20 cellular contexts compared by ENCODE assay signal in genomic region chr5:151619812-151620462, GRCh38. TPM values are rescaled to one million over a fixed set of nuclear protein-coding genes. Genes with fewer than 3 reads are reported as not detected.
DNase-seq lines count a peak whose midpoint lies in the region; ATAC-seq, FAIRE-seq and TF ChIP-seq lines count a peak whose summit lies in the region.
"Had no signal": no experiment of that assay in that cellular context is flagged by ENCODE, and none has a peak within 500 bp of the region (broad histone marks: within the 10 kb centered on the region; RNA-seq: fewer than 3 reads in every experiment).

No MANE protein-coding gene starts in this region.

- intact Hi-C loops in PC-9 (cut with micrococcal nuclease; ENCODE audit: unreplicated experiment) = loop anchor here (2.0 kb wide), 1 partner anchor 27 kb away; no protein-coding TSS in a partner anchor
- intact Hi-C loops in ascending aorta (cut with DNase I) = no loop called here

- H2BK5ac ChIP-seq in H1 (ENCODE audit: low read depth, low read length) (peak overlapping the region; percentile 9; the same call in 1 of the 2 replicates), mesendoderm (ENCODE audit: low read length) (no peak overlapping the region)

- H3K18ac ChIP-seq in H1 (ENCODE audit: extremely low read depth, low read length) = no peak overlapping the region; the same call in 1 of the 2 replicates
- peak overlapping the region; percentile 42 for H3K18ac ChIP-seq in mesendoderm (ENCODE audit: low read length)

- H3K23ac ChIP-seq in H1 (ENCODE audit: insufficient read length) = no peak overlapping the region
- no peak overlapping the region for H3K23ac ChIP-seq in mesendoderm (ENCODE audit: low read length)

- no peaks in the 10 kb centered on the region for H3K23me2 ChIP-seq in H1 (ENCODE audit: low read depth, low read length)

- 40% methylated on average over 6 of the region's 6 CpGs; no CpG with 5 or more reads in 1 of the 2 experiments for WGBS in H1 (ENCODE audit: extremely low coverage in 1 of 2, insufficient coverage in 1 of 2, insufficient read length in 1 of 2, insufficient replicate concordance in 2 of 2, low coverage in 1 of 2, low lambda C conversion rate in 2 of 2, missing lambda C conversion rate in 1 of 2), 2 experiments
- WGBS in mesendoderm (ENCODE audit: extremely low coverage, insufficient coverage, low lambda C conversion rate) = no CpG with 5 or more reads among the region's 6 CpGs

- H3K27me3 Mint-ChIP-seq in activated T-cell treated with anti-CD3 and anti-CD28 coated beads, Interleukin-2, amount 50 U/mL, for 4 hours (ENCODE audit: low read depth) = peaks cover 11% of the 10 kb centered on the region

- TF ChIP-seq RAD21 in H1 (IDR thresholded peaks at IDR 0.05 in 1 of 2, conservative IDR thresholded peaks at IDR 0.05 in 1 of 2; ENCODE audit: low read depth in 2 of 2, low read length in 2 of 2) = no peak

- H3K9me3 Mint-ChIP-seq in activated T-cell treated with anti-CD3 and anti-CD28 coated beads, Interleukin-2, amount 50 U/mL, for 4 hours = no peaks in the 10 kb centered on the region
- H3K9me3 Mint-ChIP-seq: activated naive CD4-positive, alpha-beta T cell treated with anti-CD3 and anti-CD28 coated beads, Interleukin-2, amount 50 U/mL, for 72 hours; effector memory CD8-positive, alpha-beta T cell had no signal

- no peak overlapping the region for H4K8ac ChIP-seq in H1 (ENCODE audit: extremely low read depth, insufficient read depth, low read length)
- no peak overlapping the region for H4K8ac ChIP-seq in mesendoderm (ENCODE audit: low read depth, low read length)

- CTCF ChIA-PET in PC-9 (lab: Charles Lee) = interaction anchor here (0.6 to 1.4 kb wide), 5 partner anchors 28 to 830 kb away, joined by 3 to 5 read pairs (median 4); no protein-coding TSS in a partner anchor
- CTCF ChIA-PET in H1 (lab: Charles Lee; ENCODE audit: partially characterized antibody) = interaction anchor here (0.7 to 4.0 kb wide), 16 partner anchors 10 to 138 kb away, joined by 3 to 28 read pairs (median 5); no protein-coding TSS in a partner anchor

- H3K56ac ChIP-seq in H1 (replicated peaks; ENCODE audit: insufficient read length, low read depth, low read length) = no peak overlapping the region
- H3K56ac ChIP-seq in mesendoderm (ENCODE audit: low read length) = peak overlapping the region; percentile 35

- peak in 1 of 2 experiments; percentile 19; a peak in 1 of 3 replicates for TF ChIP-seq EP300 in H1 (IDR thresholded peaks at IDR 0.05; ENCODE audit: borderline replicate concordance in 1 of 2, low read depth in 2 of 2, low read length in 2 of 2)

- H3K36me3 Mint-ChIP-seq in activated T-cell treated with anti-CD3 and anti-CD28 coated beads, Interleukin-2, amount 50 U/mL, for 4 hours (ENCODE audit: insufficient read depth) = no peaks in the 10 kb centered on the region
- H3K36me3 Mint-ChIP-seq: activated naive CD4-positive, alpha-beta T cell treated with anti-CD3 and anti-CD28 coated beads, Interleukin-2, amount 50 U/mL, for 72 hours; immature natural killer cell had no signal

- no TSS peak for BruUV-seq in PC-9 (replicated peaks; lab: Mats Ljungman, UMichigan)

- DNase-seq in PC-9 (peak; percentile 79 to 82), H1 (ENCODE audit: low read depth in 1 of 2, low spot score in 2 of 2) (peak; percentile 60 to 69), mesendoderm (peak; percentile 95), ascending aorta (ENCODE audit: low spot score in 2 of 2) (no peak), H4 (ENCODE audit: low spot score) (no peak)
- DNase-seq in activated T-cell treated with anti-CD3 and anti-CD28 coated beads, Interleukin-2, amount 50 U/mL, for 4 hours = no peak
- DNase-seq: activated CD4-positive, alpha-beta T cell treated with anti-CD3 and anti-CD28 coated beads, Interleukin-2, amount 50 U/mL, for 48 hours; activated T-cell treated with anti-CD3 and anti-CD28 coated beads, Interleukin-2, amount 50 U/mL, for 48 hours; effector memory CD8-positive, alpha-beta T cell; foreskin melanocyte; immature natural killer cell; NCI-H1930; NCI-H526 treated with DMSO at 0.1 percent for 48 hours; Peyer's patch; right cardiac atrium; stimulated activated CD4-positive, alpha-beta T cell treated with anti-CD3 and anti-CD28 coated beads, Interleukin-1b, Interleukin-23, amount 100 ng/mL, for 48 hours had no signal

- H2BK15ac ChIP-seq in H1 (ENCODE audit: low read length) (no peak overlapping the region), mesendoderm (replicated peaks; ENCODE audit: low read depth) (no peak overlapping the region)

- TF ChIP-seq CTCF in PC-9 (conservative IDR thresholded peaks at IDR 0.05) (no peak), H1 (IDR thresholded peaks at IDR 0.05; ENCODE audit: control extremely low read depth in 1 of 3, insufficient read depth in 1 of 3, low read depth in 1 of 3, low read length in 3 of 3) (no peak), ascending aorta (IDR thresholded peaks at IDR 0.05) (no peak)

- peak overlapping the region; percentile 17; the same call in 1 of the 2 replicates for H2BK20ac ChIP-seq in H1 (ENCODE audit: low read length)

- no peak overlapping the region for H3K4ac ChIP-seq in H1 (replicated peaks; ENCODE audit: insufficient read length, low read depth, low read length)
- H3K4ac ChIP-seq in mesendoderm (ENCODE audit: low read depth, low read length) = no peak overlapping the region

- H3K9me3 ChIP-seq in ES-I3 (ENCODE audit: control insufficient read depth, insufficient read depth, low read length) = peaks cover 3% of the 10 kb centered on the region; the same call in 1 of the 2 replicates
- H3K9me3 ChIP-seq in PC-9 (ENCODE audit: insufficient read depth, low read depth) = no peaks in the 10 kb centered on the region
- no peaks in the 10 kb centered on the region for H3K9me3 ChIP-seq in H1 (ENCODE audit: insufficient read depth in 2 of 2, low read depth in 1 of 2, low read length in 1 of 2)
- H3K9me3 ChIP-seq in ascending aorta = no peaks in the 10 kb centered on the region
- H3K9me3 ChIP-seq: Peyer's patch had no signal

- no peak overlapping the region for H2AK5ac ChIP-seq in H1 (ENCODE audit: low read depth, low read length)
- no peak overlapping the region for H2AK5ac ChIP-seq in mesendoderm (ENCODE audit: low read length)

- peaks cover 11% of the 10 kb centered on the region for H3K4me1 Mint-ChIP-seq in activated T-cell treated with anti-CD3 and anti-CD28 coated beads, Interleukin-2, amount 50 U/mL, for 4 hours (ENCODE audit: low read depth)
- H3K4me1 Mint-ChIP-seq: immature natural killer cell had no signal

- H3K36me3 ChIP-seq in ES-I3 (ENCODE audit: insufficient read depth, low read length) = no peaks in the 10 kb centered on the region
- H3K36me3 ChIP-seq in PC-9 (ENCODE audit: low read depth) = no peaks in the 10 kb centered on the region
- H3K36me3 ChIP-seq in H1 (ENCODE audit: control insufficient read depth in 2 of 4, insufficient read depth in 4 of 4, low read length in 3 of 4) = no peaks in the 10 kb centered on the region
- no peaks in the 10 kb centered on the region for H3K36me3 ChIP-seq in mesendoderm (ENCODE audit: control insufficient read depth, insufficient read depth, low read length)
- no peaks in the 10 kb centered on the region for H3K36me3 ChIP-seq in ascending aorta
- H3K36me3 ChIP-seq: Peyer's patch had no signal

- peak overlapping the region; percentile 1; the same call in 1 of the 2 replicates for H3K9ac ChIP-seq in ES-I3 (ENCODE audit: low read depth, low read length)
- H3K9ac ChIP-seq in H1 (replicated peaks in 1 of 4; ENCODE audit: extremely low read depth in 1 of 4, low read depth in 3 of 4, low read length in 3 of 4) = no peak overlapping the region
- no peak overlapping the region for H3K9ac ChIP-seq in mesendoderm (ENCODE audit: low read length)

- H2BK12ac ChIP-seq in H1 (ENCODE audit: low read depth, low read length) = no peak overlapping the region; the same call in 1 of the 2 replicates

- H3K27ac ChIP-seq in PC-9 (no peak overlapping the region), H1 (ENCODE audit: low read depth, low read length) (no peak overlapping the region), mesendoderm (ENCODE audit: low read depth, low read length) (peak overlapping the region; percentile 55), ascending aorta (no peak overlapping the region)
- H3K27ac ChIP-seq: Peyer's patch had no signal

- H2BK120ac ChIP-seq in H1 (replicated peaks; ENCODE audit: low read depth, low read length) = no peak overlapping the region
- no peak overlapping the region for H2BK120ac ChIP-seq in mesendoderm (ENCODE audit: low read depth, low read length)

- H4K91ac ChIP-seq in H1 (replicated peaks; ENCODE audit: insufficient read length, low read length) = no peak overlapping the region

- H4K20me1 ChIP-seq in PC-9 (ENCODE audit: insufficient read depth) (no peaks in the 10 kb centered on the region), H1 (replicated peaks in 1 of 2; ENCODE audit: control insufficient read depth in 1 of 2, insufficient read depth in 2 of 2, low read length in 2 of 2) (no peaks in the 10 kb centered on the region)

- no peak overlapping the region for H2AFZ ChIP-seq in PC-9
- no peak overlapping the region for H2AFZ ChIP-seq in H1 (ENCODE audit: low read length)

- no peak overlapping the region for H3K4me3 Mint-ChIP-seq in activated T-cell treated with anti-CD3 and anti-CD28 coated beads, Interleukin-2, amount 50 U/mL, for 4 hours
- H3K4me3 Mint-ChIP-seq: effector memory CD8-positive, alpha-beta T cell; immature natural killer cell had no signal

- no peaks in the 10 kb centered on the region for H3K9me2 ChIP-seq in PC-9 (ENCODE audit: insufficient read depth)

- H3K4me2 ChIP-seq in PC-9 (peak overlapping the region; percentile 30), H1 (ENCODE audit: insufficient read depth in 1 of 2, low read depth in 2 of 2, low read length in 2 of 2) (peak overlapping the region; percentile 9 to 24; a peak in 3 of 4 replicates), mesendoderm (ENCODE audit: low read length) (no peak overlapping the region)

- H3K4me1 ChIP-seq in ES-I3 (ENCODE audit: insufficient read depth, low read length) (peaks cover 43% of the 10 kb centered on the region), PC-9 (replicated peaks; ENCODE audit: insufficient read depth) (peaks cover 59% of the 10 kb centered on the region), H1 (replicated peaks in 1 of 4; ENCODE audit: control insufficient read depth in 3 of 4, insufficient read depth in 4 of 4, low read length in 3 of 4) (peaks cover 4 to 10% (median 9%) of the 10 kb centered on the region in 4 experiments), mesendoderm (ENCODE audit: control insufficient read depth, low read depth, low read length) (peaks cover 14% of the 10 kb centered on the region), ascending aorta (no peaks in the 10 kb centered on the region)
- H3K4me1 ChIP-seq: Peyer's patch had no signal

- H3K27me3 ChIP-seq in PC-9 (ENCODE audit: insufficient read depth, low read depth) (peaks cover 18% of the 10 kb centered on the region; the same call in 1 of the 2 replicates), H1 (replicated peaks in 1 of 4; ENCODE audit: control insufficient read depth in 3 of 4, extremely low read depth in 1 of 4, insufficient read depth in 3 of 4, low read length in 3 of 4) (no peaks in the 10 kb centered on the region), mesendoderm (ENCODE audit: insufficient read depth, low read length, poor library complexity) (no peaks in the 10 kb centered on the region), ascending aorta (no peaks in the 10 kb centered on the region)
- H3K27me3 ChIP-seq: Peyer's patch had no signal

- POLR2A ChIA-PET in PC-9 (lab: Charles Lee; ENCODE audit: unreplicated experiment) = interaction anchor here (0.7 kb wide), 1 partner anchor 8 kb away, joined by 3 read pairs; no protein-coding TSS in a partner anchor
- POLR2A ChIA-PET in H1 (lab: Charles Lee; ENCODE audit: partially characterized antibody) = interaction anchor here (1.0 to 1.5 kb wide), 6 partner anchors 8 to 150 kb away, joined by 3 to 5 read pairs (median 3); no protein-coding TSS in a partner anchor

- no peak overlapping the region for H3K14ac ChIP-seq in H1 (ENCODE audit: insufficient read length)

- H4K5ac ChIP-seq in H1 (ENCODE audit: insufficient read length, low read depth, low read length) = no peak overlapping the region
- no peak overlapping the region for H4K5ac ChIP-seq in mesendoderm (ENCODE audit: low read length)

- no peak for ATAC-seq in activated T-cell treated with anti-CD3 and anti-CD28 coated beads, Interleukin-2, amount 50 U/mL, for 4 hours
- ATAC-seq in HG02678 (IDR thresholded peaks at IDR 0.05; ENCODE audit: unreplicated experiment) = no peak
- ATAC-seq: activated naive CD4-positive, alpha-beta T cell treated with anti-CD3 and anti-CD28 coated beads, Interleukin-2, amount 50 U/mL, for 72 hours; effector memory CD8-positive, alpha-beta T cell; HCT116; right cardiac atrium had no signal

- FAIRE-seq in H1 (lab: Jason Lieb, UNC) = peak; percentile 72

- H3K4me3 ChIP-seq in PC-9 (no peak overlapping the region), H1 (ENCODE audit: extremely low read depth in 1 of 4, insufficient read depth in 2 of 4, low read depth in 3 of 4, low read length in 4 of 4) (no peak overlapping the region; a peak in 1 of 8 replicates), mesendoderm (ENCODE audit: low read length) (no peak overlapping the region), ascending aorta (no peak overlapping the region)
- H3K4me3 ChIP-seq: Peyer's patch had no signal

- TF ChIP-seq POLR2A in H1 (IDR thresholded peaks at IDR 0.05; ENCODE audit: control extremely low read depth in 1 of 2, low read depth in 2 of 2, low read length in 2 of 2) = no peak

- H3K79me2 ChIP-seq in PC-9 (ENCODE audit: low read depth) (no peaks in the 10 kb centered on the region), H1 (ENCODE audit: control insufficient read depth in 1 of 2, insufficient read depth in 2 of 2, low read length in 2 of 2) (no peaks in the 10 kb centered on the region), mesendoderm (ENCODE audit: control insufficient read depth, insufficient read depth, low read length) (no peaks in the 10 kb centered on the region)

- no peaks in the 10 kb centered on the region for H3K79me1 ChIP-seq in H1 (ENCODE audit: low read depth, low read length)
- H3K79me1 ChIP-seq in mesendoderm (ENCODE audit: low read length) = no peaks in the 10 kb centered on the region

- H3F3A ChIP-seq in PC-9 (ENCODE audit: insufficient read depth, low read depth) = peaks cover 32% of the 10 kb centered on the region

RNA-seq across cellular contexts. Expression of gene FAT2, which starts 28.8 kb away (rescaled TPM):
- total RNA-seq in PC-9 (2021) (0.28 and 0.48 TPM in 2 replicates), ascending aorta (not detected)
- 0.29 and 0.30 TPM in 2 replicates for total RNA-seq in H1 (2021; fragmentation: NEBNext Ultra II Directional; extraction: Animal tissue kit (Norgen Biotek cat#: 25700))
- 0.09 and 0.12 TPM in 2 replicates for polyA plus RNA-seq in H1 (2011; rRNA removed)
- 0.08 TPM for polyA plus RNA-seq in H1 (2011; cell fraction: cytosol; rRNA removed)
- 0.24 TPM for polyA plus RNA-seq in H1 (2011; cell fraction: nucleus; rRNA removed)
- 0.20 to 0.37 TPM (median 0.28 TPM) in 4 replicates for polyA plus RNA-seq in H1 (2012, experiment 1 of 2)
- polyA plus RNA-seq in H1 (2012, experiment 2 of 2) = 0.03 TPM
- polyA plus RNA-seq in H1 (2013, experiment 1 of 2) = 0.04 TPM
- polyA plus RNA-seq in H1 (2013, experiment 2 of 2) = 0.04 TPM
- polyA minus RNA-seq in H1 (2011; rRNA and poly(A)+ RNA removed) = 0.35 and 0.68 TPM in 2 replicates
- 0.22 TPM for polyA minus RNA-seq in H1 (2011; cell fraction: cytosol; rRNA and poly(A)+ RNA removed)
- 0.70 TPM for polyA minus RNA-seq in H1 (2011; cell fraction: nucleus; rRNA and poly(A)+ RNA removed)
- polyA plus RNA-seq in mesendoderm (2013, experiment 1 of 2) = 0.03 TPM
- 0.03 TPM for polyA plus RNA-seq in mesendoderm (2013, experiment 2 of 2)
- total RNA-seq in activated T-cell treated with anti-CD3 and anti-CD28 coated beads, Interleukin-2, amount 50 U/mL, for 4 hours = not detected
- 0.06 and 0.10 TPM in 2 replicates for total RNA-seq in H4 (2014; rRNA removed; shearing (Covaris generic))
- total RNA-seq: activated naive CD4-positive, alpha-beta T cell treated with anti-CD3 and anti-CD28 coated beads, Interleukin-2, amount 50 U/mL, for 72 hours had no signal
- polyA plus RNA-seq: immature natural killer cell had no signal

Comparison
In these comparisons a context has a peak if more than half of its experiments do, and no peak if none do; other contexts are left out.
1. DNase-seq: peak in PC-9 (2 of 2), H1 (2 of 2) and mesendoderm (single experiment); none in ascending aorta (0 of 2), activated T-cell treated with anti-CD3 and anti-CD28 coated beads, Interleukin-2, amount 50 U/mL, for 4 hours (single experiment) and H4 (single experiment).